ENCODE assay signal across 8 cellular contexts in genomic region chr16:4372578-4373355, GRCh38. TPM values are rescaled to one million over a fixed set of nuclear protein-coding genes. Genes with fewer than 3 reads are reported as not detected.
DNase-seq lines count a peak whose midpoint lies in the region; ATAC-seq and TF ChIP-seq lines count a peak whose summit lies in the region.

No MANE protein-coding gene starts in this region.

- DNase-seq in heart left ventricle: peak in 1 of 5 donors; percentile 63
- no peak for DNase-seq in cardiac septum (ENCODE audit: low spot score)
- DNase-seq in glomerular visceral epithelial cell (ENCODE audit: extremely low spot score): peak; percentile 68
- no peak for DNase-seq in gastrocnemius medialis

- TF ChIP-seq CTCF in heart left ventricle (IDR thresholded peaks at IDR 0.05) (no peak), SU-DHL-6 (IDR thresholded peaks at IDR 0.05; ENCODE audit: insufficient read depth, low read length, poor library complexity, severe bottlenecking) (no peak), gastrocnemius medialis (IDR thresholded peaks at IDR 0.05 in 4 of 5, conservative IDR thresholded peaks at IDR 0.05 in 1 of 5) (no peak)

- in situ Hi-C loops in gastrocnemius medialis (cut with MboI; ENCODE audit: low sequenced_read_pairs in 4 of 4): no loop called here

- H3K27me3 ChIP-seq in heart left ventricle: no peaks in the 10 kb centered on the region
- no peaks in the 10 kb centered on the region for H3K27me3 ChIP-seq in SU-DHL-6 (ENCODE audit: low read length)
- no peaks in the 10 kb centered on the region for H3K27me3 ChIP-seq in gastrocnemius medialis

- H3K27ac ChIP-seq in heart left ventricle: peak overlapping the region in 11 of 12 donors; percentile 25 to 89 (median 83)
- H3K27ac ChIP-seq in SU-DHL-6 (ENCODE audit: low read depth, low read length): no peak overlapping the region
- H3K27ac ChIP-seq in gastrocnemius medialis: peak overlapping the region; percentile 73 to 84 (median 82)

- 56 to 71% (median 63%) methylated on average over 8 to 10 of the region's 10 CpGs for WGBS in heart left ventricle, 4 donors

- peaks cover 3% of the 10 kb centered on the region; the same call in 1 of the 2 replicates for H4K20me1 ChIP-seq in SU-DHL-6 (ENCODE audit: low read depth, low read length)

- no peak overlapping the region for H3K9ac ChIP-seq in SU-DHL-6 (ENCODE audit: low read length)

- no peaks in the 10 kb centered on the region for H3K9me3 ChIP-seq in heart left ventricle
- no peaks in the 10 kb centered on the region for H3K9me3 ChIP-seq in SU-DHL-6 (ENCODE audit: insufficient read depth, low read length)
- H3K9me3 ChIP-seq in gastrocnemius medialis: no peaks in the 10 kb centered on the region

- H3K4me2 ChIP-seq in SU-DHL-6 (ENCODE audit: low read depth, low read length, poor library complexity, severe bottlenecking): peak overlapping the region; percentile 32

- H3F3A ChIP-seq in SU-DHL-6 (ENCODE audit: insufficient read depth): no peaks in the 10 kb centered on the region

- peak overlapping the region; percentile 34 to 86 (median 64) for H3K4me3 ChIP-seq in heart left ventricle
- no peak overlapping the region for H3K4me3 ChIP-seq in SU-DHL-6 (ENCODE audit: insufficient read depth, low read length, poor library complexity, severe bottlenecking)
- H3K4me3 ChIP-seq in gastrocnemius medialis: peak overlapping the region; percentile 39 to 65 (median 55)

- H3K36me3 ChIP-seq in heart left ventricle: peaks cover 0 to 4% (median 0%) of the 10 kb centered on the region in 9 donors
- H3K36me3 ChIP-seq in SU-DHL-6 (ENCODE audit: low read length): no peaks in the 10 kb centered on the region
- no peaks in the 10 kb centered on the region for H3K36me3 ChIP-seq in gastrocnemius medialis

- intact Hi-C loops in heart left ventricle (cut with DNase I): no loop called here
- intact Hi-C loops in cardiac septum (cut with DNase I): no loop called here
- intact Hi-C loops in gastrocnemius medialis (cut with DNase I; ENCODE audit: low total_unique reads): no loop called here

- H3K9me2 ChIP-seq in SU-DHL-6 (replicated peaks; ENCODE audit: insufficient read depth, low read length): no peaks in the 10 kb centered on the region

- TF ChIP-seq POLR2A in heart left ventricle (IDR thresholded peaks at IDR 0.05) (no peak), gastrocnemius medialis (IDR thresholded peaks at IDR 0.05) (no peak), GM18505 (IDR thresholded peaks at IDR 0.05; ENCODE audit: borderline replicate concordance, extremely low read depth, insufficient read depth, insufficient read length) (no peak)

- H2AFZ ChIP-seq in SU-DHL-6 (ENCODE audit: low read depth, low read length, severe bottlenecking): no peak overlapping the region

- no peaks in the 10 kb centered on the region for H3K79me2 ChIP-seq in SU-DHL-6 (ENCODE audit: insufficient read depth, low read length)

- H3K4me1 ChIP-seq in heart left ventricle: peaks cover 5 to 91% (median 66%) of the 10 kb centered on the region in 12 donors
- peaks cover 30 to 39% of the 10 kb centered on the region in 2 donors for H3K4me1 ChIP-seq in gastrocnemius medialis

- ATAC-seq in heart left ventricle: no peak
- no peak for ATAC-seq in gastrocnemius medialis
- no peak for ATAC-seq in HG03045 (IDR thresholded peaks at IDR 0.05; ENCODE audit: unreplicated experiment)
- ATAC-seq in GM18505 (IDR thresholded peaks at IDR 0.05; ENCODE audit: unreplicated experiment): no peak
- ATAC-seq in GM18498 (IDR thresholded peaks at IDR 0.05; ENCODE audit: unreplicated experiment): no peak

RNA-seq across cellular contexts. Expression of gene VASN, which starts 1.1 kb away (rescaled TPM):
- total RNA-seq in heart left ventricle (10 to 100 TPM in 3 of 9 donors, 1 to 10 TPM in 6; 3.8 to 20.0 (median 6.2) TPM), cardiac septum (6.3 TPM), gastrocnemius medialis (10 to 100 TPM in 1 of 4 donors, 1 to 10 TPM in 3; 2.4 to 12.8 (median 3.7) TPM)
- 10 to 100 TPM in 1 of 2 donors, 1 to 10 TPM in 1; 6.1 to 14.9 TPM for polyA plus RNA-seq in heart left ventricle

RNA-seq across cellular contexts. Expression of gene PAM16, which starts 21.6 kb away (rescaled TPM):
- total RNA-seq in heart left ventricle: 10 to 100 TPM; 32.7 to 96.9 (median 60.9) TPM
- 100 to 1,000 TPM; 109 to 210 TPM for polyA plus RNA-seq in heart left ventricle
- total RNA-seq in cardiac septum: 43.3 TPM
- 100 to 1,000 TPM; 112 to 174 (median 132) TPM for total RNA-seq in gastrocnemius medialis

RNA-seq across cellular contexts. Expression of gene CORO7, which starts 43.6 kb away (rescaled TPM):
- total RNA-seq in heart left ventricle (10 to 100 TPM in 5 of 9 donors, 1 to 10 TPM in 4; 7.2 to 39.7 (median 10.1) TPM), cardiac septum (11.9 TPM), gastrocnemius medialis (10 to 100 TPM in 1 of 4 donors, 1 to 10 TPM in 3; 5.7 to 15.3 (median 7.2) TPM)
- polyA plus RNA-seq in heart left ventricle: 10 to 100 TPM in 1 of 2 donors, 1 to 10 TPM in 1; 9.7 to 12.8 TPM

RNA-seq across cellular contexts. Expression of gene DNAJA3, which starts 52.9 kb away (rescaled TPM):
- 10 to 100 TPM; 47.5 to 88.4 (median 59.7) TPM for total RNA-seq in heart left ventricle
- 10 to 100 TPM; 47.4 to 81.8 TPM for polyA plus RNA-seq in heart left ventricle
- 50.7 TPM for total RNA-seq in cardiac septum
- 100 to 1,000 TPM in 2 of 4 donors, 10 to 100 TPM in 2; 94.8 to 114 (median 103) TPM for total RNA-seq in gastrocnemius medialis

RNA-seq across cellular contexts. Expression of gene GLIS2, which starts 56.9 kb away (rescaled TPM):
- total RNA-seq in heart left ventricle: 10 to 100 TPM in 7 of 9 donors, 1 to 10 TPM in 2; 7.6 to 23.4 (median 12.7) TPM
- 10 to 100 TPM in 1 of 2 donors, 1 to 10 TPM in 1; 7.7 to 14.2 TPM for polyA plus RNA-seq in heart left ventricle
- total RNA-seq in cardiac septum: 31.4 TPM
- total RNA-seq in gastrocnemius medialis: under 1 TPM in 3 of 4 donors, not detected in 1; 0.81 to 0.95 (median 0.95) TPM
